In the genomic region with DNA sequence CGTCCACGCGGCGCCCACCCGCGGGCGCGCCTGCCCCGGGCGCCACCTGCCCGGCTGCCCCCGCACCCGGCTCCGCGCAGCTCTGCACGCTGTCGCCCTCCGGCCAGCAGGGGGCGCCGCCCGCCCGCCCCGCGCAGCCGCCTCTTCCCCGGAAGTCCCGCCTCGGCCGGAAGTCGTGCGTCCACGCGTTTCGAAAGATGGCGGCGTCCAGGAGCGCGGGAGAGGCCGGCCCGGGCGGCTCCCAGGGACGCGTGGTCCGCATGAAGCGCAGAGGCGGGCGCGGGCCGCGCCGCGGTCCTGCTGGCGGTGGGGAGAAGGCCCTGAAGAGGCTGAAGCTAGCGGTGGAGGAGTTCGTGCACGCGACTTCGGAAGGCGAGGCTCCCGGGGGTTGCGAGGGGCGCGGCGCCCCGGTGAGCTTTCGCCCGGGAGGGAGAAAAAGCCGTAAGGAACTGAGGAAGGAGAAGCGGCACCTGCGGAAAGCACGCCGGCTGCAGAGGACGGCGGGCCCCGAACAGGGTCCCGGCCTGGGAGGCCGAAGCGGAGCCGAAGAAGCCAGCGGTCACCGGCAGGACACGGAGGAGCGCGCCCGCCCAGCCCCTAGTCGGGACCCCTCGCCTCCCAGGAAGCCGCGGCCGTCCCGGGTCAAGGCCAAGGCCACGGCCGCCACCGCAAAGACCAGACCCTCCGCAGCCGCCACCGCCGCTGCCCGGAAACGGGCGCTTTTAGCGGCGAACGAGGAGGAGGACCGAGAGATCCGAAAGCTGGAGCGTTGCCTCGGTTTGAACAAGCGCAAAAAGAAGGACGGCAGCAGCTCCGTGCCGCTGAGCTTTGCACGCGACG, we compare ENCODE assay signal across 1 cellular context.
TF ChIP-seq lines count a peak whose summit lies in the region.

A gene with protein sequence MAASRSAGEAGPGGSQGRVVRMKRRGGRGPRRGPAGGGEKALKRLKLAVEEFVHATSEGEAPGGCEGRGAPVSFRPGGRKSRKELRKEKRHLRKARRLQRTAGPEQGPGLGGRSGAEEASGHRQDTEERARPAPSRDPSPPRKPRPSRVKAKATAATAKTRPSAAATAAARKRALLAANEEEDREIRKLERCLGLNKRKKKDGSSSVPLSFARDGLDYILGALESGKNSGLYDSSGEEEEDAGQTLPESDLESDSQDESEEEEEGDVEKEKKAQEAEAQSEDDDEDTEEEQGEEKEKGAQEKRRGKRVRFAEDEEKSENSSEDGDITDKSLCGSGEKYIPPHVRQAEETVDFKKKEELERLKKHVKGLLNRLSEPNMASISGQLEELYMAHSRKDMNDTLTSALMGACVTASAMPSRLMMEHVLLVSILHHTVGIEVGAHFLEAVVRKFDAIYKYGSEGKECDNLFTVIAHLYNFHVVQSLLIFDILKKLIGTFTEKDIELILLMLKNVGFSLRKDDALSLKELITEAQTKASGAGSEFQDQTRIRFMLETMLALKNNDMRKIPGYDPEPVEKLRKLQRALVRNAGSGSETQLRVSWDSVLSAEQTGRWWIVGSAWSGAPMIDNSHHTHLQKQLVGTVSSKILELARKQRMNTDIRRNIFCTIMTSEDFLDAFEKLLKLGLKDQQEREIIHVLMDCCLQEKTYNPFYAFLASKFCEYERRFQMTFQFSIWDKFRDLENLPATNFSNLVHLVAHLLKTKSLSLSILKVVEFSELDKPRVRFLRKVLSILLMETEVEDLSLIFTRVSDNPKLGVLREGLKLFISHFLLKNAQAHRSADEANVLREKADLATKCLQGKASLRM (plus strand): TSS at position 172 of the 840 bp plus-strand sequence. CDS start 26 bp downstream, at position 198.

TF ChIP-seq in HepG2, 621 proteins besides CTCF, POLR2A, EP300 and RAD21 (continued from another document and continues in another):
- TF ChIP-seq, protein P1, sequence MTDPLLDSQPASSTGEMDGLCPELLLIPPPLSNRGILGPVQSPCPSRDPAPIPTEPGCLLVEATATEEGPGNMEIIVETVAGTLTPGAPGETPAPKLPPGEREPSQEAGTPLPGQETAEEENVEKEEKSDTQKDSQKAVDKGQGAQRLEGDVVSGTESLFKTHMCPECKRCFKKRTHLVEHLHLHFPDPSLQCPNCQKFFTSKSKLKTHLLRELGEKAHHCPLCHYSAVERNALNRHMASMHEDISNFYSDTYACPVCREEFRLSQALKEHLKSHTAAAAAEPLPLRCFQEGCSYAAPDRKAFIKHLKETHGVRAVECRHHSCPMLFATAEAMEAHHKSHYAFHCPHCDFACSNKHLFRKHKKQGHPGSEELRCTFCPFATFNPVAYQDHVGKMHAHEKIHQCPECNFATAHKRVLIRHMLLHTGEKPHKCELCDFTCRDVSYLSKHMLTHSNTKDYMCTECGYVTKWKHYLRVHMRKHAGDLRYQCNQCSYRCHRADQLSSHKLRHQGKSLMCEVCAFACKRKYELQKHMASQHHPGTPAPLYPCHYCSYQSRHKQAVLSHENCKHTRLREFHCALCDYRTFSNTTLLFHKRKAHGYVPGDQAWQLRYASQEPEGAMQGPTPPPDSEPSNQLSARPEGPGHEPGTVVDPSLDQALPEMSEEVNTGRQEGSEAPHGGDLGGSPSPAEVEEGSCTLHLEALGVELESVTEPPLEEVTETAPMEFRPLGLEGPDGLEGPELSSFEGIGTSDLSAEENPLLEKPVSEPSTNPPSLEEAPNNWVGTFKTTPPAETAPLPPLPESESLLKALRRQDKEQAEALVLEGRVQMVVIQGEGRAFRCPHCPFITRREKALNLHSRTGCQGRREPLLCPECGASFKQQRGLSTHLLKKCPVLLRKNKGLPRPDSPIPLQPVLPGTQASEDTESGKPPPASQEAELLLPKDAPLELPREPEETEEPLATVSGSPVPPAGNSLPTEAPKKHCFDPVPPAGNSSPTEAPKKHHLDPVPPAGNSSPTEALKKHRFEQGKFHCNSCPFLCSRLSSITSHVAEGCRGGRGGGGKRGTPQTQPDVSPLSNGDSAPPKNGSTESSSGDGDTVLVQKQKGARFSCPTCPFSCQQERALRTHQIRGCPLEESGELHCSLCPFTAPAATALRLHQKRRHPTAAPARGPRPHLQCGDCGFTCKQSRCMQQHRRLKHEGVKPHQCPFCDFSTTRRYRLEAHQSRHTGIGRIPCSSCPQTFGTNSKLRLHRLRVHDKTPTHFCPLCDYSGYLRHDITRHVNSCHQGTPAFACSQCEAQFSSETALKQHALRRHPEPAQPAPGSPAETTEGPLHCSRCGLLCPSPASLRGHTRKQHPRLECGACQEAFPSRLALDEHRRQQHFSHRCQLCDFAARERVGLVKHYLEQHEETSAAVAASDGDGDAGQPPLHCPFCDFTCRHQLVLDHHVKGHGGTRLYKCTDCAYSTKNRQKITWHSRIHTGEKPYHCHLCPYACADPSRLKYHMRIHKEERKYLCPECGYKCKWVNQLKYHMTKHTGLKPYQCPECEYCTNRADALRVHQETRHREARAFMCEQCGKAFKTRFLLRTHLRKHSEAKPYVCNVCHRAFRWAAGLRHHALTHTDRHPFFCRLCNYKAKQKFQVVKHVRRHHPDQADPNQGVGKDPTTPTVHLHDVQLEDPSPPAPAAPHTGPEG (CRISPR knock-in tag; IDR thresholded peaks at IDR 0.05): peak; percentile 96
- TF ChIP-seq ZNF446 (CRISPR knock-in tag; IDR thresholded peaks at IDR 0.05) (peak; percentile 83), SRSF1 (optimal IDR thresholded peaks at IDR 0.05; ENCODE audit: low read depth, low read length) (no peak), GTF3A (CRISPR knock-in tag; conservative IDR thresholded peaks at IDR 0.05) (peak; percentile 20; the same call in 1 of the 2 replicates), JARID2 (CRISPR knock-in tag; IDR thresholded peaks at IDR 0.05; ENCODE audit: insufficient replicate concordance) (no peak), ZNF768 (CRISPR knock-in tag; IDR thresholded peaks at IDR 0.05) (0 out of 2 replicates have a peak, but pooled peaks have one; percentile 17), NAIF1 (CRISPR knock-in tag; IDR thresholded peaks at IDR 0.05; ENCODE audit: borderline replicate concordance) (peak; percentile 1; the same call in 1 of the 2 replicates), EHMT2 (IDR thresholded peaks at IDR 0.05; ENCODE audit: borderline replicate concordance, low read depth, low read length) (no peak), ZBTB7B (CRISPR knock-in tag; IDR thresholded peaks at IDR 0.05) (peak; percentile 51; the same call in 1 of the 2 replicates), ZFP36L1 (CRISPR knock-in tag; IDR thresholded peaks at IDR 0.05) (peak; percentile 89; the same call in 1 of the 2 replicates), ZNF746 (CRISPR knock-in tag; IDR thresholded peaks at IDR 0.05) (no peak), FOXP1 (IDR thresholded peaks at IDR 0.05) (no peak), FOXP1 (CRISPR knock-in tag; IDR thresholded peaks at IDR 0.05) (no peak), TOE1 (CRISPR knock-in tag; IDR thresholded peaks at IDR 0.05) (0 out of 2 replicates have a peak, but pooled peaks have one; percentile 24), PRMT3 (CRISPR knock-in tag; IDR thresholded peaks at IDR 0.05; ENCODE audit: borderline replicate concordance, low read depth) (no peak), SOX5 (CRISPR knock-in tag; IDR thresholded peaks at IDR 0.05; ENCODE audit: borderline replicate concordance) (no peak)
- TF ChIP-seq, protein P2, sequence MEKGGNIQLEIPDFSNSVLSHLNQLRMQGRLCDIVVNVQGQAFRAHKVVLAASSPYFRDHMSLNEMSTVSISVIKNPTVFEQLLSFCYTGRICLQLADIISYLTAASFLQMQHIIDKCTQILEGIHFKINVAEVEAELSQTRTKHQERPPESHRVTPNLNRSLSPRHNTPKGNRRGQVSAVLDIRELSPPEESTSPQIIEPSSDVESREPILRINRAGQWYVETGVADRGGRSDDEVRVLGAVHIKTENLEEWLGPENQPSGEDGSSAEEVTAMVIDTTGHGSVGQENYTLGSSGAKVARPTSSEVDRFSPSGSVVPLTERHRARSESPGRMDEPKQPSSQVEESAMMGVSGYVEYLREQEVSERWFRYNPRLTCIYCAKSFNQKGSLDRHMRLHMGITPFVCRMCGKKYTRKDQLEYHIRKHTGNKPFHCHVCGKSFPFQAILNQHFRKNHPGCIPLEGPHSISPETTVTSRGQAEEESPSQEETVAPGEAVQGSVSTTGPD (CRISPR knock-in tag; IDR thresholded peaks at IDR 0.05): no peak
- TF ChIP-seq, protein P3, sequence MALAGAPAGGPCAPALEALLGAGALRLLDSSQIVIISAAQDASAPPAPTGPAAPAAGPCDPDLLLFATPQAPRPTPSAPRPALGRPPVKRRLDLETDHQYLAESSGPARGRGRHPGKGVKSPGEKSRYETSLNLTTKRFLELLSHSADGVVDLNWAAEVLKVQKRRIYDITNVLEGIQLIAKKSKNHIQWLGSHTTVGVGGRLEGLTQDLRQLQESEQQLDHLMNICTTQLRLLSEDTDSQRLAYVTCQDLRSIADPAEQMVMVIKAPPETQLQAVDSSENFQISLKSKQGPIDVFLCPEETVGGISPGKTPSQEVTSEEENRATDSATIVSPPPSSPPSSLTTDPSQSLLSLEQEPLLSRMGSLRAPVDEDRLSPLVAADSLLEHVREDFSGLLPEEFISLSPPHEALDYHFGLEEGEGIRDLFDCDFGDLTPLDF (CRISPR knock-in tag; IDR thresholded peaks at IDR 0.05): peak; percentile 72
- TF ChIP-seq, protein P4, sequence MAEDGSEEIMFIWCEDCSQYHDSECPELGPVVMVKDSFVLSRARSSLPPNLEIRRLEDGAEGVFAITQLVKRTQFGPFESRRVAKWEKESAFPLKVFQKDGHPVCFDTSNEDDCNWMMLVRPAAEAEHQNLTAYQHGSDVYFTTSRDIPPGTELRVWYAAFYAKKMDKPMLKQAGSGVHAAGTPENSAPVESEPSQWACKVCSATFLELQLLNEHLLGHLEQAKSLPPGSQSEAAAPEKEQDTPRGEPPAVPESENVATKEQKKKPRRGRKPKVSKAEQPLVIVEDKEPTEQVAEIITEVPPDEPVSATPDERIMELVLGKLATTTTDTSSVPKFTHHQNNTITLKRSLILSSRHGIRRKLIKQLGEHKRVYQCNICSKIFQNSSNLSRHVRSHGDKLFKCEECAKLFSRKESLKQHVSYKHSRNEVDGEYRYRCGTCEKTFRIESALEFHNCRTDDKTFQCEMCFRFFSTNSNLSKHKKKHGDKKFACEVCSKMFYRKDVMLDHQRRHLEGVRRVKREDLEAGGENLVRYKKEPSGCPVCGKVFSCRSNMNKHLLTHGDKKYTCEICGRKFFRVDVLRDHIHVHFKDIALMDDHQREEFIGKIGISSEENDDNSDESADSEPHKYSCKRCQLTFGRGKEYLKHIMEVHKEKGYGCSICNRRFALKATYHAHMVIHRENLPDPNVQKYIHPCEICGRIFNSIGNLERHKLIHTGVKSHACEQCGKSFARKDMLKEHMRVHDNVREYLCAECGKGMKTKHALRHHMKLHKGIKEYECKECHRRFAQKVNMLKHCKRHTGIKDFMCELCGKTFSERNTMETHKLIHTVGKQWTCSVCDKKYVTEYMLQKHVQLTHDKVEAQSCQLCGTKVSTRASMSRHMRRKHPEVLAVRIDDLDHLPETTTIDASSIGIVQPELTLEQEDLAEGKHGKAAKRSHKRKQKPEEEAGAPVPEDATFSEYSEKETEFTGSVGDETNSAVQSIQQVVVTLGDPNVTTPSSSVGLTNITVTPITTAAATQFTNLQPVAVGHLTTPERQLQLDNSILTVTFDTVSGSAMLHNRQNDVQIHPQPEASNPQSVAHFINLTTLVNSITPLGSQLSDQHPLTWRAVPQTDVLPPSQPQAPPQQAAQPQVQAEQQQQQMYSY (CRISPR knock-in tag; IDR thresholded peaks at IDR 0.05): no peak
- TF ChIP-seq, protein P5, sequence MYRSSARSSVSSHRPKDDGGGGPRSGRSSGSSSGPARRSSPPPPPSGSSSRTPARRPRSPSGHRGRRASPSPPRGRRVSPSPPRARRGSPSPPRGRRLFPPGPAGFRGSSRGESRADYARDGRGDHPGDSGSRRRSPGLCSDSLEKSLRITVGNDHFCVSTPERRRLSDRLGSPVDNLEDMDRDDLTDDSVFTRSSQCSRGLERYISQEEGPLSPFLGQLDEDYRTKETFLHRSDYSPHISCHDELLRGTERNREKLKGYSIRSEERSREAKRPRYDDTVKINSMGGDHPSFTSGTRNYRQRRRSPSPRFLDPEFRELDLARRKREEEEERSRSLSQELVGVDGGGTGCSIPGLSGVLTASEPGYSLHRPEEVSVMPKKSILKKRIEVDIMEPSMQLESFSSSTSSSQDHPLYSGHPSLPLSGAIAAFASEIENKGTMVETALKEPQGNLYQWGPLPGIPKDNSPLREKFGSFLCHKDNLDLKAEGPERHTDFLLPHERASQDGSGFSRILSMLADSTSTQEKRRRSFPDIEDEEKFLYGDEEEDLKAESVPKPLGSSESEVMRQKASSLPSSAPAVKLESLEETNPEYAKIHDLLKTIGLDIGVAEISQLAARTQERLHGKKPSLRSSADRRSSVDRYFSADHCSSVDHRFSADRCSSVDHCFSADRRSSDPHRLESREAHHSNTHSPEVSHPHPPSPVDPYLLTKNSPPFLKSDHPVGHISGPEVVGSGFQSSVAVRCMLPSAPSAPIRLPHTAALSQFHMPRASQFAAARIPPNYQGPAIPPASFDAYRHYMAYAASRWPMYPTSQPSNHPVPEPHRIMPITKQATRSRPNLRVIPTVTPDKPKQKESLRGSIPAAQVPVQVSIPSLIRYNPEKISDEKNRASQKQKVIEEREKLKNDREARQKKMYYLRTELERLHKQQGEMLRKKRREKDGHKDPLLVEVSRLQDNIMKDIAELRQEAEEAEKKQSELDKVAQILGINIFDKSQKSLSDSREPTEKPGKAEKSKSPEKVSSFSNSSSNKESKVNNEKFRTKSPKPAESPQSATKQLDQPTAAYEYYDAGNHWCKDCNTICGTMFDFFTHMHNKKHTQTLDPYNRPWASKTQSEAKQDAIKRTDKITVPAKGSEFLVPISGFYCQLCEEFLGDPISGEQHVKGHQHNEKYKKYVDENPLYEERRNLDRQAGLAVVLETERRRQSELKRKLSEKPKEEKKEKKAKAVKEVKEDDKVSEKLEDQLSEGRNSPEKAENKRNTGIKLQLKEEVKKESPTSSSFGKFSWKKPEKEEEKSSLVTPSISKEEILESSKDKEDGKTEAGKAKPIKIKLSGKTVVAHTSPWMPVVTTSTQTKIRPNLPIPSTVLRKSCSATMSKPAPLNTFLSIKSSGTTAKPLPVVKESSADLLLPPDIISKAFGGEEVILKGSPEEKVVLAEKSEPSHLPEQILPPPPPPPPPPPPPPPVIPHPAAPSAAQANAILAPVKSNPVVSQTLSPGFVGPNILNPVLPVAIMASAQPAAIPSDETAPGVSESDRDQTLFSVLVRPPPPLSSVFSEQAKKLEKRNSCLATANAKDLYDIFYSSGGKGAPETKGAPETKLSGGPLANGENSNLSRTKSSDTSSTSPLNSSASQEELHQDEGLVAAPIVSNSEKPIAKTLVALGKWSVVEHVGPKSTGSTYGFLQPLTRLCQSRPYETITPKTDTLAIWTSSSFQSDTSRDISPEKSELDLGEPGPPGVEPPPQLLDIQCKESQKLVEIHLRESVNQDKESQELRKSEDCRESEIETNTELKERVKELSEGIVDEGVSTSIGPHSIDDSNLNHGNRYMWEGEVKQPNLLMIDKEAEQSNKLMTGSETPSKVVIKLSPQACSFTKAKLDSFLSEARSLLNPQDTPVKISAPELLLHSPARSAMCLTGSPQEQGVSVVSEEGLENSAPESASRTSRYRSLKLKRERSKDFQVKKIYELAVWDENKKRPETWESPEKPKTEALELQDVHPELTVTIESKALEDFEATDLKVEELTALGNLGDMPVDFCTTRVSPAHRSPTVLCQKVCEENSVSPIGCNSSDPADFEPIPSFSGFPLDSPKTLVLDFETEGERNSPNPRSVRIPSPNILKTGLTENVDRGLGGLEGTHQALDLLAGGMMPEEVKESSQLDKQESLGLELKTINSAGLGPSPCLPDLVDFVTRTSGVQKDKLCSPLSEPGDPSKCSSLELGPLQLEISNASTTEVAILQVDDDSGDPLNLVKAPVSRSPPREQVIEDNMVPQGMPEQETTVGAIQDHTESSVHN (CRISPR knock-in tag; IDR thresholded peaks at IDR 0.05): no peak
- TF ChIP-seq, protein P6, sequence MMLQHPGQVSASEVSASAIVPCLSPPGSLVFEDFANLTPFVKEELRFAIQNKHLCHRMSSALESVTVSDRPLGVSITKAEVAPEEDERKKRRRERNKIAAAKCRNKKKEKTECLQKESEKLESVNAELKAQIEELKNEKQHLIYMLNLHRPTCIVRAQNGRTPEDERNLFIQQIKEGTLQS (CRISPR knock-in tag; IDR thresholded peaks at IDR 0.05): 0 out of 2 replicates have a peak, but pooled peaks have one; percentile 22
